Comparison of ENCODE assay signal across 8 cellular contexts in the genomic region with DNA sequence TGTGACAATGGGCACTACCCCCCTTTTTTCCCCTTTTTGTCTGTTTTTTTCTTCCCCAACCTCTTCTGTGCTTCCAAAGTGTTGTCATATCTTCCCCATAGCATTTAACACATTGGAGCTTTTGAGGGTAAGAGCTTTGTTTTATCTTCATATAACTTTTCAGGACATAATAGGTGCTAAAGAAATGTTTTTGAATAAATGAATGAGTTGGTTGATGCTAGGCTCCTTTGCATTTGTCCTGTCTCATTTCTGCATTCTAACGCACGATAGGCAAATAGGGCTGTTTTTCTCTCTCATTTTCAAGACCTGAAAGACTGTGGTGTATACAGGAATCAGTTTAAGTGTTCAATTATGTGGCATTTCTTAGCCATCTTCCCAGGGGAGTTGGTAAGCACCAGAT. TPM values are rescaled to one million over a fixed set of nuclear protein-coding genes. Genes with fewer than 3 reads are reported as not detected.
DNase-seq lines count a peak whose midpoint lies in the region; ATAC-seq lines count a peak whose summit lies in the region.

No MANE protein-coding gene starts in this region.

- no peaks in the 10 kb centered on the region for H3K9me3 Mint-ChIP-seq in stimulated activated naive CD8-positive, alpha-beta T cell treated with anti-CD3 and anti-CD28 coated beads, Interleukin-15, Interleukin-2, amounts not matched to agents 100 ng/mL and 50 ng/mL, for 24 hours
- H3K9me3 Mint-ChIP-seq in activated T-helper 1 cell treated with anti-CD3 and anti-CD28 coated beads, Interleukin-12 subunit alpha, Interleukin-12 subunit beta, Interleukin-2, Interleukin-4 antibody, amounts not matched to agents 30 ng/mL and 10 ng/mL and 1 ng/mL, durations not matched to agents 14 hours and 24 hours and 36 hours, result no peaks in the 10 kb centered on the region

- intact Hi-C loops in activated T-helper 1 cell treated with anti-CD3 and anti-CD28 coated beads, Interleukin-12 subunit alpha, Interleukin-12 subunit beta, Interleukin-2, Interleukin-4 antibody, amounts not matched to agents 30 ng/mL and 10 ng/mL and 1 ng/mL, durations not matched to agents 14 hours and 24 hours and 36 hours (cut with micrococcal nuclease), result loop anchor here (5.0 kb wide), 1 partner anchor 767 kb away; the partner anchor contains the start of genes EIF4E2 and TIGD1

- no peaks in the 10 kb centered on the region for H3K27me3 ChIP-seq in mesenchymal stem cell (ENCODE audit: control insufficient read depth in 1 of 2, insufficient read depth in 1 of 2, low read length in 2 of 2)

- peak overlapping the region; percentile 91 for H3K9ac ChIP-seq in mesenchymal stem cell (ENCODE audit: low read length)

- peaks cover 4 to 19% of the 10 kb centered on the region in 2 experiments for H3K36me3 ChIP-seq in mesenchymal stem cell (ENCODE audit: control insufficient read depth in 1 of 2, insufficient read depth in 2 of 2, low read depth in 1 of 2, low read length in 2 of 2)

- H3K27ac ChIP-seq in mesenchymal stem cell (ENCODE audit: low read length, poor library complexity, severe bottlenecking), result no peak overlapping the region

- no peak overlapping the region for H2BK15ac ChIP-seq in mesenchymal stem cell (ENCODE audit: low read depth, poor library complexity, severe bottlenecking)

- DNase-seq in stimulated activated naive CD8-positive, alpha-beta T cell treated with anti-CD3 and anti-CD28 coated beads, Interleukin-15, Interleukin-2, amounts not matched to agents 100 U/mL and 50 U/mL, for 24 hours, result no peak
- no peak for DNase-seq in activated T-helper 1 cell treated with anti-CD3 and anti-CD28 coated beads, Interleukin-12 subunit alpha, Interleukin-12 subunit beta, Interleukin-2, Interleukin-4 antibody, amounts not matched to agents 30 ng/mL and 10 ng/mL and 1 ng/mL, durations not matched to agents 14 hours and 24 hours and 36 hours (ENCODE audit: low spot score)
- DNase-seq in mesenchymal stem cell (no peak), DMS79 treated with DMSO at 0.1 percent for 48 hours (lab: John Stamatoyannopoulos, UW) (no peak), NCI-H1694 treated with DMSO at 0.1 percent for 48 hours (lab: John Stamatoyannopoulos, UW) (no peak)

- H3K79me1 ChIP-seq in mesenchymal stem cell (replicated peaks; ENCODE audit: low read length, poor library complexity, severe bottlenecking), result peaks cover 19% of the 10 kb centered on the region

- no peak overlapping the region for H2AFZ ChIP-seq in mesenchymal stem cell (ENCODE audit: low read depth, low read length)

- no peak overlapping the region for H2BK5ac ChIP-seq in mesenchymal stem cell (ENCODE audit: low read depth, low read length, poor library complexity, severe bottlenecking)

- no peak overlapping the region for H2BK12ac ChIP-seq in mesenchymal stem cell (ENCODE audit: low read length in 2 of 2)

- no peak overlapping the region for H2BK120ac ChIP-seq in mesenchymal stem cell (ENCODE audit: low read depth, low read length)

- peaks cover 20% of the 10 kb centered on the region for H3K36me3 Mint-ChIP-seq in stimulated activated naive CD8-positive, alpha-beta T cell treated with anti-CD3 and anti-CD28 coated beads, Interleukin-15, Interleukin-2, amounts not matched to agents 100 ng/mL and 50 ng/mL, for 24 hours (ENCODE audit: low read depth)
- peaks cover 10% of the 10 kb centered on the region for H3K36me3 Mint-ChIP-seq in activated T-helper 1 cell treated with anti-CD3 and anti-CD28 coated beads, Interleukin-12 subunit alpha, Interleukin-12 subunit beta, Interleukin-2, Interleukin-4 antibody, amounts not matched to agents 30 ng/mL and 10 ng/mL and 1 ng/mL, durations not matched to agents 14 hours and 24 hours and 36 hours (ENCODE audit: low read depth)

- no peaks in the 10 kb centered on the region for H3K27me3 Mint-ChIP-seq in stimulated activated naive CD8-positive, alpha-beta T cell treated with anti-CD3 and anti-CD28 coated beads, Interleukin-15, Interleukin-2, amounts not matched to agents 100 ng/mL and 50 ng/mL, for 24 hours
- H3K27me3 Mint-ChIP-seq in activated T-helper 1 cell treated with anti-CD3 and anti-CD28 coated beads, Interleukin-12 subunit alpha, Interleukin-12 subunit beta, Interleukin-2, Interleukin-4 antibody, amounts not matched to agents 30 ng/mL and 10 ng/mL and 1 ng/mL, durations not matched to agents 14 hours and 24 hours and 36 hours (ENCODE audit: insufficient read depth), result no peaks in the 10 kb centered on the region

- H3K23ac ChIP-seq in mesenchymal stem cell (ENCODE audit: low read length in 2 of 2), result no peak overlapping the region

- peak overlapping the region; percentile 93 for H3K4me3 Mint-ChIP-seq in stimulated activated naive CD8-positive, alpha-beta T cell treated with anti-CD3 and anti-CD28 coated beads, Interleukin-15, Interleukin-2, amounts not matched to agents 100 ng/mL and 50 ng/mL, for 24 hours
- H3K4me3 Mint-ChIP-seq in activated T-helper 1 cell treated with anti-CD3 and anti-CD28 coated beads, Interleukin-12 subunit alpha, Interleukin-12 subunit beta, Interleukin-2, Interleukin-4 antibody, amounts not matched to agents 30 ng/mL and 10 ng/mL and 1 ng/mL, durations not matched to agents 14 hours and 24 hours and 36 hours, result peak overlapping the region; percentile 94

- H3K14ac ChIP-seq in mesenchymal stem cell (ENCODE audit: low read length in 2 of 2), result no peak overlapping the region

- WGBS in mesenchymal stem cell, result 100% methylated on average over 2 of the region's 2 CpGs

- peaks cover 5% of the 10 kb centered on the region for H3K4me1 ChIP-seq in mesenchymal stem cell (ENCODE audit: control insufficient read depth, insufficient read depth, low read depth, low read length)

- no peak overlapping the region for H4K8ac ChIP-seq in mesenchymal stem cell (ENCODE audit: low read length)

- H3K9me3 ChIP-seq in mesenchymal stem cell (ENCODE audit: control insufficient read depth, low read length), result no peaks in the 10 kb centered on the region

- H3K4me2 ChIP-seq in mesenchymal stem cell (ENCODE audit: low read length, poor library complexity, severe bottlenecking), result no peak overlapping the region

- peak overlapping the region in 1 of 2 experiments; percentile 97 for H3K4me3 ChIP-seq in mesenchymal stem cell (ENCODE audit: insufficient read depth in 1 of 2, low read depth in 1 of 2, low read length in 2 of 2)

- no peak for ATAC-seq in stimulated activated naive CD8-positive, alpha-beta T cell treated with anti-CD3 and anti-CD28 coated beads, Interleukin-15, Interleukin-2, amounts not matched to agents 100 U/mL and 50 U/mL, for 24 hours
- no peak for ATAC-seq in HG02852 (IDR thresholded peaks at IDR 0.05; ENCODE audit: unreplicated experiment)
- no peak for ATAC-seq in HG03460 (IDR thresholded peaks at IDR 0.05; ENCODE audit: unreplicated experiment)

- no peak overlapping the region for H4K91ac ChIP-seq in mesenchymal stem cell (ENCODE audit: low read length)

- peak overlapping the region; percentile 86 for H3K27ac Mint-ChIP-seq in stimulated activated naive CD8-positive, alpha-beta T cell treated with anti-CD3 and anti-CD28 coated beads, Interleukin-15, Interleukin-2, amounts not matched to agents 100 ng/mL and 50 ng/mL, for 24 hours
- H3K27ac Mint-ChIP-seq in activated T-helper 1 cell treated with anti-CD3 and anti-CD28 coated beads, Interleukin-12 subunit alpha, Interleukin-12 subunit beta, Interleukin-2, Interleukin-4 antibody, amounts not matched to agents 30 ng/mL and 10 ng/mL and 1 ng/mL, durations not matched to agents 14 hours and 24 hours and 36 hours, result peak overlapping the region; percentile 86

- peaks cover 73% of the 10 kb centered on the region for H3K4me1 Mint-ChIP-seq in stimulated activated naive CD8-positive, alpha-beta T cell treated with anti-CD3 and anti-CD28 coated beads, Interleukin-15, Interleukin-2, amounts not matched to agents 100 ng/mL and 50 ng/mL, for 24 hours (ENCODE audit: low read depth)
- peaks cover 54% of the 10 kb centered on the region for H3K4me1 Mint-ChIP-seq in activated T-helper 1 cell treated with anti-CD3 and anti-CD28 coated beads, Interleukin-12 subunit alpha, Interleukin-12 subunit beta, Interleukin-2, Interleukin-4 antibody, amounts not matched to agents 30 ng/mL and 10 ng/mL and 1 ng/mL, durations not matched to agents 14 hours and 24 hours and 36 hours (ENCODE audit: low read depth)

- peak overlapping the region; percentile 35 for H2AK5ac ChIP-seq in mesenchymal stem cell (ENCODE audit: low read length, severe bottlenecking)

- H3K4ac ChIP-seq in mesenchymal stem cell (ENCODE audit: low read depth in 1 of 2, low read length in 2 of 2), result peak overlapping the region in 1 of 2 experiments; percentile 91

- no peak overlapping the region for H3K18ac ChIP-seq in mesenchymal stem cell (ENCODE audit: low read depth in 1 of 2, low read length in 2 of 2)

RNA-seq across cellular contexts. Expression of gene COPS7B, which starts 0.8 kb away (rescaled TPM):
- total RNA-seq in activated T-helper 1 cell treated with anti-CD3 and anti-CD28 coated beads, Interleukin-12 subunit alpha, Interleukin-12 subunit beta, Interleukin-2, Interleukin-4 antibody, amounts not matched to agents 30 ng/mL and 10 ng/mL and 1 ng/mL, durations not matched to agents 14 hours and 24 hours and 36 hours, result 61.1 and 62.9 TPM in 2 replicates
- polyA plus RNA-seq in mesenchymal stem cell (2013, experiment 1 of 2), result 28.1 TPM
- polyA plus RNA-seq in mesenchymal stem cell (2013, experiment 2 of 2), result 24.5 TPM

RNA-seq across cellular contexts. Expression of gene PDE6D, which starts 4.3 kb away (rescaled TPM):
- total RNA-seq in activated T-helper 1 cell treated with anti-CD3 and anti-CD28 coated beads, Interleukin-12 subunit alpha, Interleukin-12 subunit beta, Interleukin-2, Interleukin-4 antibody, amounts not matched to agents 30 ng/mL and 10 ng/mL and 1 ng/mL, durations not matched to agents 14 hours and 24 hours and 36 hours, result 31.0 and 31.9 TPM in 2 replicates
- polyA plus RNA-seq in mesenchymal stem cell (2013, experiment 1 of 2), result 19.6 TPM
- 19.9 TPM for polyA plus RNA-seq in mesenchymal stem cell (2013, experiment 2 of 2)
